ENCODE assay signal across 2 cellular contexts in the genomic region with DNA sequence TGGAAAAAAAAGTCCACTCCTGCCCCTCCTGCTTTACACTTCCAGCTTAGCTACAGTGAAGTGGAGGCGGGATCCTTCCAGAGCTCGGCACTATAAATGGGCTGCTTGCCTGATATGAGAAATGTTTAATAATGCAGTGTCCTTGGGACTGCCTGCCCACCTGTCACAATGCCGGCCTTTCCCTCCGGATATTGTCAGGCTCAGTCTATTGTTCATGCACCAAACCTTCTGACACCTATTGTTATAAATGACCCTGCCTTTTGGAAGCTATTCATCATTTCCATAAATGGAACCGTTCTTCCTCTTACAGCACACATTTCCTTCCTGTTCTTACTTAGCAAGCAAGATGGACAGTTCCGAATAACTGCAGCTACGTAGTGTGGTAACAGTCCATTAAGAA.
TF ChIP-seq lines count a peak whose summit lies in the region.

No MANE protein-coding gene starts in this region.

TF ChIP-seq in HepG2, 621 proteins besides CTCF, POLR2A, EP300 and RAD21 (continued from another document):
- no peak for TF ChIP-seq ZUFSP (CRISPR knock-in tag; IDR thresholded peaks at IDR 0.05; ENCODE audit: borderline replicate concordance)
- TF ChIP-seq ZNF264 (CRISPR knock-in tag; IDR thresholded peaks at IDR 0.05): no peak
- TF ChIP-seq, protein P1, sequence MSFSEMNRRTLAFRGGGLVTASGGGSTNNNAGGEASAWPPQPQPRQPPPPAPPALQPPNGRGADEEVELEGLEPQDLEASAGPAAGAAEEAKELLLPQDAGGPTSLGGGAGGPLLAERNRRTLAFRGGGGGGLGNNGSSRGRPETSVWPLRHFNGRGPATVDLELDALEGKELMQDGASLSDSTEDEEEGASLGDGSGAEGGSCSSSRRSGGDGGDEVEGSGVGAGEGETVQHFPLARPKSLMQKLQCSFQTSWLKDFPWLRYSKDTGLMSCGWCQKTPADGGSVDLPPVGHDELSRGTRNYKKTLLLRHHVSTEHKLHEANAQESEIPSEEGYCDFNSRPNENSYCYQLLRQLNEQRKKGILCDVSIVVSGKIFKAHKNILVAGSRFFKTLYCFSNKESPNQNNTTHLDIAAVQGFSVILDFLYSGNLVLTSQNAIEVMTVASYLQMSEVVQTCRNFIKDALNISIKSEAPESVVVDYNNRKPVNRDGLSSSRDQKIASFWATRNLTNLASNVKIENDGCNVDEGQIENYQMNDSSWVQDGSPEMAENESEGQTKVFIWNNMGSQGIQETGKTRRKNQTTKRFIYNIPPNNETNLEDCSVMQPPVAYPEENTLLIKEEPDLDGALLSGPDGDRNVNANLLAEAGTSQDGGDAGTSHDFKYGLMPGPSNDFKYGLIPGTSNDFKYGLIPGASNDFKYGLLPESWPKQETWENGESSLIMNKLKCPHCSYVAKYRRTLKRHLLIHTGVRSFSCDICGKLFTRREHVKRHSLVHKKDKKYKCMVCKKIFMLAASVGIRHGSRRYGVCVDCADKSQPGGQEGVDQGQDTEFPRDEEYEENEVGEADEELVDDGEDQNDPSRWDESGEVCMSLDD (CRISPR knock-in tag; IDR thresholded peaks at IDR 0.05; ENCODE audit: borderline replicate concordance): no peak
- no peak for TF ChIP-seq MAFK (conservative IDR thresholded peaks at IDR 0.05 in 1 of 2, IDR thresholded peaks at IDR 0.05 in 1 of 2; ENCODE audit: low read length in 2 of 2)
- TF ChIP-seq MED1 (CRISPR knock-in tag; IDR thresholded peaks at IDR 0.05): no peak
- TF ChIP-seq RFX1 (IDR thresholded peaks at IDR 0.05): no peak
- TF ChIP-seq ATF6 (CRISPR knock-in tag; conservative IDR thresholded peaks at IDR 0.05): no peak
- TF ChIP-seq MAFG (CRISPR knock-in tag; IDR thresholded peaks at IDR 0.05): no peak
- no peak for TF ChIP-seq HNF4G (IDR thresholded peaks at IDR 0.05; ENCODE audit: borderline replicate concordance, low read depth, low read length)
- TF ChIP-seq HNF4G (CRISPR knock-in tag; IDR thresholded peaks at IDR 0.05; ENCODE audit: borderline replicate concordance, low read depth): no peak
- no peak for TF ChIP-seq MAF1 (CRISPR knock-in tag; IDR thresholded peaks at IDR 0.05; ENCODE audit: borderline replicate concordance)
- TF ChIP-seq ZNF660 (CRISPR knock-in tag; IDR thresholded peaks at IDR 0.05; ENCODE audit: borderline replicate concordance, low read depth): no peak
- no peak for TF ChIP-seq PCBP1 (IDR thresholded peaks at IDR 0.05; ENCODE audit: borderline replicate concordance, low read depth, low read length)
- TF ChIP-seq ZMAT5 (CRISPR knock-in tag; IDR thresholded peaks at IDR 0.05; ENCODE audit: borderline replicate concordance, low read depth): no peak
- TF ChIP-seq ZNF546 (CRISPR knock-in tag; conservative IDR thresholded peaks at IDR 0.05): no peak
- no peak for TF ChIP-seq TRIM24 (CRISPR knock-in tag; IDR thresholded peaks at IDR 0.05)

TF ChIP-seq in WTC11, 78 proteins besides CTCF, POLR2A, EP300 and RAD21:
- no peak for TF ChIP-seq ZNF532 (CRISPR knock-in tag; IDR thresholded peaks at IDR 0.05; ENCODE audit: borderline replicate concordance)
- no peak for TF ChIP-seq TEAD4 (CRISPR knock-in tag; IDR thresholded peaks at IDR 0.05)
- no peak for TF ChIP-seq SOX15 (CRISPR knock-in tag; IDR thresholded peaks at IDR 0.05)
